Comparison of ENCODE assay signal across 20 cellular contexts in genomic region chr17:81593105-81593871, GRCh38. TPM values are rescaled to one million over a fixed set of nuclear protein-coding genes. Genes with fewer than 3 reads are reported as not detected.
"Had no signal": no experiment of that assay in that cellular context is flagged by ENCODE, and none has a peak within 500 bp of the region (broad histone marks: within the 10 kb centered on the region; RNA-seq: fewer than 3 reads in every experiment).

No MANE protein-coding gene starts in this region.

- H3K9me3 ChIP-seq: esophagus squamous epithelium, sigmoid colon, SK-N-SH, stomach, thoracic aorta had no signal

- H3K36me3 Mint-ChIP-seq: activated naive CD8-positive, alpha-beta T cell had no signal

- H3K4me1 Mint-ChIP-seq: brain, mesothelial cell of epicardium had no signal

- FAIRE-seq: TTC549, urothelium cell line had no signal

- ATAC-seq: T-helper 17 cell had no signal

- H3K4me2 ChIP-seq: SK-N-SH had no signal

- H3K27me3 ChIP-seq: esophagus squamous epithelium, sigmoid colon, stomach had no signal

- H3K4me1 ChIP-seq: sigmoid colon, stomach had no signal

- H3K4me3 Mint-ChIP-seq: activated naive CD8-positive, alpha-beta T cell; brain; dendritic cell treated with granulocyte-macrophage colony-stimulating factor and Interleukin-4, amounts not matched to agents 40 ng/mL and 50 ng/mL, for 4 days; mesothelial cell of epicardium; T-helper 17 cell had no signal

- H3K27ac ChIP-seq: esophagus squamous epithelium, sigmoid colon, stomach, thoracic aorta had no signal

- H3K27me3 Mint-ChIP-seq: activated naive CD8-positive, alpha-beta T cell; brain; dendritic cell treated with granulocyte-macrophage colony-stimulating factor and Interleukin-4, amounts not matched to agents 40 ng/mL and 50 ng/mL, for 4 days; progenitor cell of endocrine pancreas; T-helper 17 cell had no signal

- H3K9me3 Mint-ChIP-seq: brain; dendritic cell treated with granulocyte-macrophage colony-stimulating factor and Interleukin-4, amounts not matched to agents 40 ng/mL and 50 ng/mL, for 4 days; mesothelial cell of epicardium had no signal

- H3K9ac ChIP-seq: SK-N-SH had no signal

- H3K27ac Mint-ChIP-seq: activated naive CD8-positive, alpha-beta T cell; dendritic cell treated with granulocyte-macrophage colony-stimulating factor and Interleukin-4, amounts not matched to agents 40 ng/mL and 50 ng/mL, for 4 days; mesothelial cell of epicardium; T-helper 17 cell had no signal

- H3K4me3 ChIP-seq: esophagus squamous epithelium, sigmoid colon, stomach, thoracic aorta had no signal

- DNase-seq: activated CD4-positive, alpha-beta T cell treated with anti-CD3 and anti-CD28 coated beads, Interleukin-2, amount 50 U/mL, for 1 hour; activated CD4-positive, CD25-positive, alpha-beta regulatory T cell; activated T-cell treated with anti-CD3 and anti-CD28 coated beads, Interleukin-2, amount 50 U/mL, for 1 hour; amygdala; esophagus squamous epithelium; foreskin fibroblast; islet precursor cell; sigmoid colon; SK-N-SH; stimulated activated CD4-positive, alpha-beta T cell treated with anti-CD3 and anti-CD28 coated beads, Interleukin-4, amount 100 ng/mL, for 24 hours; stomach; T-helper 17 cell had no signal

RNA-seq across cellular contexts. Expression of gene TSPAN10, which starts 43.7 kb away (rescaled TPM):
- total RNA-seq: stomach had no signal
